ENCODE assay signal across 18 cellular contexts in the genomic region with DNA sequence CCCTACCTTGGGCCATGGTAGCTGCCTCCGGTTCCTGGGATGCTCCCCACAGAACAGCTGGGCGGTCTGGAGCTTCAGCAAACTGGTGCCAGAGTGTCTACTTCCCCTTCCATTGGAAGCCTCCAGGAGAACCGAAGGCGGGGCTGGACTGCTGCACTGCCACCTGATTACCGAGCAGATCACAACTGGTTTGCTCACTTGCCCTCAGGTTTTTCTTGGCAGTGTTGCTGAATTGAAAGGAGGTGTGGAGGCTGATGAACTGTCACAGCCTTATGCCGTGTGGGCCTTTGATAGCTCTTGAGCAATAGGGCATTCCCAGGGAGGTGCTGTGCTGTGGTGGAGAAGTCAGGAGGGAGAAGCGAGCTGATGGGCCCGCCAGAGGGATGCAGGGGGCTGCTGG. TPM values are rescaled to one million over a fixed set of nuclear protein-coding genes. Genes with fewer than 3 reads are reported as not detected.
DNase-seq lines count a peak whose midpoint lies in the region; ATAC-seq and TF ChIP-seq lines count a peak whose summit lies in the region.
"Had no signal": no experiment of that assay in that cellular context is flagged by ENCODE, and none has a peak within 500 bp of the region (broad histone marks: within the 10 kb centered on the region; RNA-seq: fewer than 3 reads in every experiment).

A gene with protein sequence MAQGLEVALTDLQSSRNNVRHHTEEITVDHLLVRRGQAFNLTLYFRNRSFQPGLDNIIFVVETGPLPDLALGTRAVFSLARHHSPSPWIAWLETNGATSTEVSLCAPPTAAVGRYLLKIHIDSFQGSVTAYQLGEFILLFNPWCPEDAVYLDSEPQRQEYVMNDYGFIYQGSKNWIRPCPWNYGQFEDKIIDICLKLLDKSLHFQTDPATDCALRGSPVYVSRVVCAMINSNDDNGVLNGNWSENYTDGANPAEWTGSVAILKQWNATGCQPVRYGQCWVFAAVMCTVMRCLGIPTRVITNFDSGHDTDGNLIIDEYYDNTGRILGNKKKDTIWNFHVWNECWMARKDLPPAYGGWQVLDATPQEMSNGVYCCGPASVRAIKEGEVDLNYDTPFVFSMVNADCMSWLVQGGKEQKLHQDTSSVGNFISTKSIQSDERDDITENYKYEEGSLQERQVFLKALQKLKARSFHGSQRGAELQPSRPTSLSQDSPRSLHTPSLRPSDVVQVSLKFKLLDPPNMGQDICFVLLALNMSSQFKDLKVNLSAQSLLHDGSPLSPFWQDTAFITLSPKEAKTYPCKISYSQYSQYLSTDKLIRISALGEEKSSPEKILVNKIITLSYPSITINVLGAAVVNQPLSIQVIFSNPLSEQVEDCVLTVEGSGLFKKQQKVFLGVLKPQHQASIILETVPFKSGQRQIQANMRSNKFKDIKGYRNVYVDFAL (minus strand): TSS at position 95 of the 400 bp plus-strand sequence. CDS start 79 bp downstream, at position 16.

- H3K56ac ChIP-seq in H9 (ENCODE audit: insufficient read length, low read depth, low read length) = no peak within 1 kb of the TSS

- H3K9me3 ChIP-seq in H9 (ENCODE audit: control insufficient read depth, low read depth, low read length) (no peaks in the 10 kb centered on the region), upper lobe of left lung (no peaks in the 10 kb centered on the region)
- H3K9me3 ChIP-seq: stomach had no signal

- CTCF ChIA-PET in RWPE1 (lab: Yijun Ruan, JAX) = interaction anchor here (0.6 to 4.2 kb wide), 3 partner anchors 19 to 234 kb away, joined by 3 to 26 read pairs (median 3); no protein-coding TSS in a partner anchor

- H4K5ac ChIP-seq in H9 (ENCODE audit: insufficient read length, low read depth, low read length) = no peak within 1 kb of the TSS

- H3K27me3 ChIP-seq in H9 (ENCODE audit: insufficient read depth, low read length) (no peaks in the 10 kb centered on the region), upper lobe of left lung (no peaks in the 10 kb centered on the region)

- WGBS in H9 (ENCODE audit: extremely low coverage, insufficient read length, low lambda C conversion rate) = no CpG with 5 or more reads among the region's 8 CpGs
- 70 to 71% methylated on average over 5 to 8 of the region's 8 CpGs for WGBS in upper lobe of left lung, 2 donors

- H4K20me1 ChIP-seq in H9 (ENCODE audit: control insufficient read depth, insufficient read depth, insufficient read length) = no peaks in the 10 kb centered on the region

- no peak within 1 kb of the TSS for H2AK5ac ChIP-seq in H9 (ENCODE audit: insufficient read length, low read length)

- no peaks in the 10 kb centered on the region for H3K79me1 ChIP-seq in H9 (ENCODE audit: insufficient read depth, low read depth, low read length, poor library complexity, severe bottlenecking)

- H2BK5ac ChIP-seq in H9 (ENCODE audit: insufficient read length, low read length) = no peak within 1 kb of the TSS

- no peak within 1 kb of the TSS for H2BK20ac ChIP-seq in H9 (ENCODE audit: low read depth, low read length, poor library complexity, severe bottlenecking)

- DNase-seq in H9 = no peak
- peak; percentile 67 for DNase-seq in RWPE1 (ENCODE audit: low spot score)
- DNase-seq in glomerular visceral epithelial cell (ENCODE audit: extremely low spot score) = peak; percentile 52
- DNase-seq in osteocyte (ENCODE audit: extremely low spot score, unreplicated experiment) = peak; percentile 80
- DNase-seq in NCI-H446 (lab: John Stamatoyannopoulos, UW) = no peak
- DNase-seq in upper lobe of left lung = no peak
- DNase-seq: activated CD4-positive, alpha-beta T cell treated with anti-CD3 and anti-CD28 coated beads, Interleukin-2, amount 10 ng/mL, durations not matched to agents 24 days and 14 days; activated naive CD4-positive, alpha-beta T cell treated with Interleukin-2 at 50 U/mL for 16 hours; COR-L47; erythroblast; glutamatergic neuron; NCI-H2227 treated with DMSO at 0.1 percent for 48 hours; stomach; T1000 had no signal

- no peak within 1 kb of the TSS for H3K4ac ChIP-seq in H9 (ENCODE audit: low read depth, low read length)

- no peaks in the 10 kb centered on the region for H3K79me2 ChIP-seq in H9 (ENCODE audit: insufficient read depth, low read length)

- H3K36me3 ChIP-seq in upper lobe of left lung = no peaks in the 10 kb centered on the region
- H3K36me3 ChIP-seq: stomach had no signal

- ATAC-seq in HG03135 (IDR thresholded peaks at IDR 0.05; ENCODE audit: unreplicated experiment) = no peak
- ATAC-seq in upper lobe of left lung (ENCODE audit: low FRiP score in 2 of 2) = no peak
- no peak for ATAC-seq in HG03432 (IDR thresholded peaks at IDR 0.05; ENCODE audit: unreplicated experiment)
- ATAC-seq: GM12878 had no signal

- no peak within 1 kb of the TSS for H4K8ac ChIP-seq in H9 (replicated peaks; ENCODE audit: insufficient read length, low read depth, low read length)

- H3T11ph ChIP-seq in H9 (ENCODE audit: low read length) = no peak within 1 kb of the TSS

- POLR2A ChIA-PET in RWPE1 (lab: Yijun Ruan, JAX; ENCODE audit: low non-redundant PET) = no interaction called here

- H2BK120ac ChIP-seq in H9 (ENCODE audit: low read depth, low read length, poor library complexity, severe bottlenecking) = no peak within 1 kb of the TSS

- TF ChIP-seq CTCF in H9 (conservative IDR thresholded peaks at IDR 0.05) (no peak), RWPE1 (conservative IDR thresholded peaks at IDR 0.05; ENCODE audit: low read depth) (no peak), osteocyte (IDR thresholded peaks at IDR 0.05) (no peak), upper lobe of left lung (IDR thresholded peaks at IDR 0.05) (no peak)

- no peak within 1 kb of the TSS for H3K18ac ChIP-seq in H9 (ENCODE audit: insufficient read length, low read depth, low read length)

- no peak within 1 kb of the TSS for H2BK15ac ChIP-seq in H9 (ENCODE audit: low read depth, low read length)

- H3K4me2 ChIP-seq in H9 (ENCODE audit: insufficient read depth, insufficient read length, low read length) = no peak within 1 kb of the TSS

- H4K91ac ChIP-seq in H9 (ENCODE audit: insufficient read length, low read depth, low read length) = no peak within 1 kb of the TSS

- no peaks in the 10 kb centered on the region for H3K4me1 Mint-ChIP-seq in H9
- no peaks in the 10 kb centered on the region for H3K4me1 Mint-ChIP-seq in osteocyte (ENCODE audit: unreplicated experiment)

- no peak for TF ChIP-seq EP300 in upper lobe of left lung (IDR thresholded peaks at IDR 0.05)

- no peaks in the 10 kb centered on the region for H3K36me3 Mint-ChIP-seq in H9 (ENCODE audit: insufficient read depth in 1 of 3, low read depth in 3 of 3)
- H3K36me3 Mint-ChIP-seq in osteocyte (ENCODE audit: unreplicated experiment) = no peaks in the 10 kb centered on the region

- H3K27me3 Mint-ChIP-seq in H9 (ENCODE audit: low read depth) = peaks cover 20% of the 10 kb centered on the region
- H3K27me3 Mint-ChIP-seq in osteocyte (ENCODE audit: unreplicated experiment) = peaks cover 72% of the 10 kb centered on the region

- no peak within 1 kb of the TSS for H3K4me3 ChIP-seq in upper lobe of left lung
- H3K4me3 ChIP-seq: GM12878, stomach had no signal

- H3K14ac ChIP-seq in H9 (ENCODE audit: insufficient read depth, low read length) = no peak within 1 kb of the TSS

- H2AFZ ChIP-seq in H9 (ENCODE audit: low read length) = no peak within 1 kb of the TSS

- peak within 1 kb of the TSS; percentile 14 for H2BK12ac ChIP-seq in H9 (ENCODE audit: insufficient read length, low read depth, low read length)

- H3K4me3 Mint-ChIP-seq in H9 (no peak within 1 kb of the TSS), osteocyte (ENCODE audit: unreplicated experiment) (no peak within 1 kb of the TSS)
- H3K4me3 Mint-ChIP-seq: activated CD4-positive, alpha-beta T cell treated with anti-CD3 and anti-CD28 coated beads, Interleukin-2, amount 10 ng/mL, durations not matched to agents 24 days and 14 days; dendritic cell treated with granulocyte-macrophage colony-stimulating factor and Interleukin-4, amounts not matched to agents 40 ng/mL and 50 ng/mL, for 4 days had no signal

- H3K9me3 Mint-ChIP-seq in H9 (no peaks in the 10 kb centered on the region), osteocyte (ENCODE audit: unreplicated experiment) (no peaks in the 10 kb centered on the region)
- H3K9me3 Mint-ChIP-seq: activated CD4-positive, alpha-beta T cell treated with anti-CD3 and anti-CD28 coated beads, Interleukin-2, amount 10 ng/mL, durations not matched to agents 24 days and 14 days; dendritic cell treated with granulocyte-macrophage colony-stimulating factor and Interleukin-4, amounts not matched to agents 40 ng/mL and 50 ng/mL, for 4 days had no signal

- H3K4me1 ChIP-seq in H9 (ENCODE audit: insufficient read depth, low read length) = no peaks in the 10 kb centered on the region
- H3K4me1 ChIP-seq in upper lobe of left lung = no peaks in the 10 kb centered on the region
- H3K4me1 ChIP-seq: stomach had no signal

- no peak within 1 kb of the TSS for H3K9ac ChIP-seq in H9 (ENCODE audit: extremely low read depth, insufficient read length, low read length)

- H3K23me2 ChIP-seq in H9 (ENCODE audit: insufficient read length, low read depth, low read length, poor library complexity, severe bottlenecking) = no peaks in the 10 kb centered on the region

- H3K27ac ChIP-seq in H9 (ENCODE audit: insufficient read length, low read depth, low read length) (no peak within 1 kb of the TSS), RWPE1 (no peak within 1 kb of the TSS), upper lobe of left lung (no peak within 1 kb of the TSS)
- H3K27ac ChIP-seq: stomach had no signal

- no peak for TF ChIP-seq POLR2A in upper lobe of left lung (IDR thresholded peaks at IDR 0.05)

- no peak within 1 kb of the TSS for H3K27ac Mint-ChIP-seq in H9
- no peak within 1 kb of the TSS for H3K27ac Mint-ChIP-seq in osteocyte (ENCODE audit: unreplicated experiment)
- H3K27ac Mint-ChIP-seq: activated CD4-positive, alpha-beta T cell treated with anti-CD3 and anti-CD28 coated beads, Interleukin-2, amount 10 ng/mL, durations not matched to agents 24 days and 14 days; dendritic cell treated with granulocyte-macrophage colony-stimulating factor and Interleukin-4, amounts not matched to agents 40 ng/mL and 50 ng/mL, for 4 days had no signal

- no peak within 1 kb of the TSS for H3K23ac ChIP-seq in H9 (ENCODE audit: insufficient read length, low read depth, low read length)

RNA-seq across cellular contexts. Expression of the gene that starts here (rescaled TPM):
- total RNA-seq in H9 (2021) (not detected in 2 replicates), osteocyte (not detected in 2 replicates), upper lobe of left lung (under 1 TPM in 1 of 6 donors, not detected in 5; 0.30 TPM)
- total RNA-seq: activated CD4-positive, alpha-beta T cell treated with anti-CD3 and anti-CD28 coated beads, Interleukin-2, amount 10 ng/mL, durations not matched to agents 24 days and 14 days; stomach had no signal

Comparison
In these comparisons a context has a peak if more than half of its experiments do, and no peak if none do; other contexts are left out.
1. Peak in DNase-seq in osteocyte; RNA of the gene not detected or under 1 TPM.
2. DNase-seq: peak in RWPE1 (single experiment) and glomerular visceral epithelial cell (single experiment); none in H9 (single experiment), NCI-H446 (0 of 2) and upper lobe of left lung (0 of 2).